In the genomic region with DNA sequence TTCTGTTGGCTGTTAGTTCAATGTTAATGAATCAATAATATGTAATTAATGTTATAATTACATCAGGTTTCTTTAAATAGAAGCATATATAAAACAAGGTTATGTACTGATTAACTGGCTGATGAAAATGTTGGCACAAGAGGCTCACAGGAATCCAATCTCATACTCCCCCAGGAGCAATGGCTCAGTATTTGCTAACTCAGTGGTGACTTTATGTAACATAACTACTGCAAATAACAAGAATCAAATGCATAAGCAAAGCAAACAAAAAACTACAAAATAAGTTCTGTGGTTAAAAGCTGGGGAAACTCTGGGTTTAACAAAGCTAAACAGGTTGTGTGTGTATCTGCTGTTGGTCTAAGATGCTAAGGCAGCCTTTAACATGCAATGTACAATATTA, we compare ENCODE assay signal across 18 cellular contexts.
"Had no signal": no experiment of that assay in that cellular context is flagged by ENCODE, and none has a peak within 500 bp of the region (broad histone marks: within the 10 kb centered on the region; RNA-seq: fewer than 3 reads in every experiment).

No MANE protein-coding gene starts in this region.

- H3K4me3 Mint-ChIP-seq: activated T-cell treated with anti-CD3 and anti-CD28 coated beads, Interleukin-2, amount 50 U/mL, for 72 hours; central memory CD8-positive, alpha-beta T cell; nephron progenitor cell; stimulated activated naive CD8-positive, alpha-beta T cell treated with anti-CD3 and anti-CD28 coated beads, Interleukin-15, Interleukin-2, amounts not matched to agents 100 ng/mL and 50 ng/mL, for 24 hours had no signal

- DNase-seq: activated CD4-positive, alpha-beta T cell treated with anti-CD3 and anti-CD28 coated beads for 1 hour; activated effector memory CD4-positive, alpha-beta T cell treated with anti-CD3 and anti-CD28 coated beads, Interleukin-2, amount 50 U/mL, for 16 hours; activated naive CD4-positive, alpha-beta T cell treated with anti-CD3 and anti-CD28 coated beads, Interleukin-2, amount 50 U/mL, for 16 hours; hypothalamus; left lung; nephron progenitor cell; occipital lobe; WERI-Rb-1 had no signal

- H3K9me3 ChIP-seq: ascending aorta, left lung, tibial nerve had no signal

- H3K27me3 Mint-ChIP-seq: central memory CD8-positive, alpha-beta T cell; stimulated activated naive CD8-positive, alpha-beta T cell treated with anti-CD3 and anti-CD28 coated beads, Interleukin-15, Interleukin-2, amounts not matched to agents 100 ng/mL and 50 ng/mL, for 24 hours had no signal

- FAIRE-seq: frontal cortex, keratinocyte, urothelium cell line had no signal

- H3K27ac Mint-ChIP-seq: activated T-cell treated with anti-CD3 and anti-CD28 coated beads, Interleukin-2, amount 50 U/mL, for 72 hours; nephron progenitor cell; stimulated activated naive CD8-positive, alpha-beta T cell treated with anti-CD3 and anti-CD28 coated beads, Interleukin-15, Interleukin-2, amounts not matched to agents 100 ng/mL and 50 ng/mL, for 24 hours had no signal

- H3K4me1 Mint-ChIP-seq: central memory CD8-positive, alpha-beta T cell; nephron progenitor cell had no signal

- H3K9me3 Mint-ChIP-seq: activated T-cell treated with anti-CD3 and anti-CD28 coated beads, Interleukin-2, amount 50 U/mL, for 72 hours; central memory CD8-positive, alpha-beta T cell; nephron progenitor cell; stimulated activated naive CD8-positive, alpha-beta T cell treated with anti-CD3 and anti-CD28 coated beads, Interleukin-15, Interleukin-2, amounts not matched to agents 100 ng/mL and 50 ng/mL, for 24 hours had no signal

- H3K27ac ChIP-seq: ascending aorta, coronary artery, left lung, skin epidermis, tibial nerve, WERI-Rb-1 had no signal

- ATAC-seq: left lung had no signal

- H3K4me3 ChIP-seq: ascending aorta, coronary artery, left lung, skin epidermis, tibial nerve had no signal

- H3K27me3 ChIP-seq: ascending aorta, left lung, tibial nerve had no signal
